In genomic region chr17:29591737-29592624, GRCh38 we compare ENCODE assay signal across 1 cellular context.
TF ChIP-seq lines count a peak whose summit lies in the region.

No MANE protein-coding gene starts in this region.

TF ChIP-seq in HEK293, 187 proteins besides CTCF, POLR2A, EP300 and RAD21 (continued from another document and continues in another):
- TF ChIP-seq HIC1 (tag by site-specific recombination; IDR thresholded peaks at IDR 0.05) (peak; percentile 94), FEZF1 (tag by site-specific recombination; IDR thresholded peaks at IDR 0.05) (peak; percentile 77), ZEB2 (tag by site-specific recombination; IDR thresholded peaks at IDR 0.05) (peak; percentile 82), OVOL3 (tag by site-specific recombination; IDR thresholded peaks at IDR 0.05) (no peak), ZNF311 (tag by site-specific recombination; IDR thresholded peaks at IDR 0.05; ENCODE audit: borderline replicate concordance) (no peak), ZNF19 (tag by site-specific recombination; IDR thresholded peaks at IDR 0.05; ENCODE audit: low read depth) (no peak), ZSCAN30 (tag by site-specific recombination; IDR thresholded peaks at IDR 0.05) (peak; percentile 96), ZBTB21 (tag by site-specific recombination; IDR thresholded peaks at IDR 0.05) (no peak), ZNF2 (tag by site-specific recombination; IDR thresholded peaks at IDR 0.05) (no peak; the same call in none of the 2 replicates), SETDB1 (IDR thresholded peaks at IDR 0.05; ENCODE audit: insufficient read length, low read length) (no peak), MEIS1 (CRISPR knock-in tag; IDR thresholded peaks at IDR 0.05; ENCODE audit: borderline replicate concordance) (no peak), MYNN (tag by site-specific recombination; IDR thresholded peaks at IDR 0.05; ENCODE audit: borderline replicate concordance) (no peak), IKZF3 (tag by site-specific recombination; IDR thresholded peaks at IDR 0.05) (peak; percentile 98), ZNF214 (tag by site-specific recombination; IDR thresholded peaks at IDR 0.05; ENCODE audit: borderline replicate concordance) (no peak), ZNF426 (tag by site-specific recombination; IDR thresholded peaks at IDR 0.05) (no peak), ZNF792 (tag by site-specific recombination; IDR thresholded peaks at IDR 0.05) (no peak), YY2 (tag by site-specific recombination; IDR thresholded peaks at IDR 0.05) (no peak), ZSCAN23 (tag by site-specific recombination; IDR thresholded peaks at IDR 0.05) (no peak), GLIS2 (tag by site-specific recombination; IDR thresholded peaks at IDR 0.05) (peak; percentile 92), ZFP41 (tag by site-specific recombination; IDR thresholded peaks at IDR 0.05; ENCODE audit: borderline replicate concordance) (no peak), ZNF560 (tag by site-specific recombination; IDR thresholded peaks at IDR 0.05; ENCODE audit: borderline replicate concordance) (no peak), ZNF362 (tag by site-specific recombination; IDR thresholded peaks at IDR 0.05) (no peak), KLF16 (tag by site-specific recombination; IDR thresholded peaks at IDR 0.05) (peak; percentile 86), ZNF221 (tag by site-specific recombination; IDR thresholded peaks at IDR 0.05; ENCODE audit: borderline replicate concordance) (no peak), ZNF776 (tag by site-specific recombination; IDR thresholded peaks at IDR 0.05; ENCODE audit: borderline replicate concordance) (no peak), GFI1B (tag by site-specific recombination; IDR thresholded peaks at IDR 0.05) (no peak), ZNF354C (tag by site-specific recombination; IDR thresholded peaks at IDR 0.05; ENCODE audit: borderline replicate concordance, low read depth) (no peak), ZNF121 (tag by site-specific recombination; IDR thresholded peaks at IDR 0.05) (no peak), ZNF23 (tag by site-specific recombination; IDR thresholded peaks at IDR 0.05; ENCODE audit: borderline replicate concordance) (no peak), ZNF701 (tag by site-specific recombination; IDR thresholded peaks at IDR 0.05) (no peak), ZBTB1 (tag by site-specific recombination; IDR thresholded peaks at IDR 0.05) (no peak; the same call in 1 of the 2 replicates), SCRT2 (tag by site-specific recombination; IDR thresholded peaks at IDR 0.05) (peak; percentile 75), PATZ1 (tag by site-specific recombination; IDR thresholded peaks at IDR 0.05) (peak; percentile 98), ZNF18 (tag by site-specific recombination; IDR thresholded peaks at IDR 0.05) (peak; percentile 45; the same call in 1 of the 2 replicates), ZNF398 (tag by site-specific recombination; IDR thresholded peaks at IDR 0.05) (peak; percentile 83), ZNF404 (tag by site-specific recombination; IDR thresholded peaks at IDR 0.05) (no peak), ZSCAN18 (tag by site-specific recombination; IDR thresholded peaks at IDR 0.05) (no peak), SALL2 (tag by site-specific recombination; IDR thresholded peaks at IDR 0.05; ENCODE audit: borderline replicate concordance) (no peak)
- TF ChIP-seq, protein P1, sequence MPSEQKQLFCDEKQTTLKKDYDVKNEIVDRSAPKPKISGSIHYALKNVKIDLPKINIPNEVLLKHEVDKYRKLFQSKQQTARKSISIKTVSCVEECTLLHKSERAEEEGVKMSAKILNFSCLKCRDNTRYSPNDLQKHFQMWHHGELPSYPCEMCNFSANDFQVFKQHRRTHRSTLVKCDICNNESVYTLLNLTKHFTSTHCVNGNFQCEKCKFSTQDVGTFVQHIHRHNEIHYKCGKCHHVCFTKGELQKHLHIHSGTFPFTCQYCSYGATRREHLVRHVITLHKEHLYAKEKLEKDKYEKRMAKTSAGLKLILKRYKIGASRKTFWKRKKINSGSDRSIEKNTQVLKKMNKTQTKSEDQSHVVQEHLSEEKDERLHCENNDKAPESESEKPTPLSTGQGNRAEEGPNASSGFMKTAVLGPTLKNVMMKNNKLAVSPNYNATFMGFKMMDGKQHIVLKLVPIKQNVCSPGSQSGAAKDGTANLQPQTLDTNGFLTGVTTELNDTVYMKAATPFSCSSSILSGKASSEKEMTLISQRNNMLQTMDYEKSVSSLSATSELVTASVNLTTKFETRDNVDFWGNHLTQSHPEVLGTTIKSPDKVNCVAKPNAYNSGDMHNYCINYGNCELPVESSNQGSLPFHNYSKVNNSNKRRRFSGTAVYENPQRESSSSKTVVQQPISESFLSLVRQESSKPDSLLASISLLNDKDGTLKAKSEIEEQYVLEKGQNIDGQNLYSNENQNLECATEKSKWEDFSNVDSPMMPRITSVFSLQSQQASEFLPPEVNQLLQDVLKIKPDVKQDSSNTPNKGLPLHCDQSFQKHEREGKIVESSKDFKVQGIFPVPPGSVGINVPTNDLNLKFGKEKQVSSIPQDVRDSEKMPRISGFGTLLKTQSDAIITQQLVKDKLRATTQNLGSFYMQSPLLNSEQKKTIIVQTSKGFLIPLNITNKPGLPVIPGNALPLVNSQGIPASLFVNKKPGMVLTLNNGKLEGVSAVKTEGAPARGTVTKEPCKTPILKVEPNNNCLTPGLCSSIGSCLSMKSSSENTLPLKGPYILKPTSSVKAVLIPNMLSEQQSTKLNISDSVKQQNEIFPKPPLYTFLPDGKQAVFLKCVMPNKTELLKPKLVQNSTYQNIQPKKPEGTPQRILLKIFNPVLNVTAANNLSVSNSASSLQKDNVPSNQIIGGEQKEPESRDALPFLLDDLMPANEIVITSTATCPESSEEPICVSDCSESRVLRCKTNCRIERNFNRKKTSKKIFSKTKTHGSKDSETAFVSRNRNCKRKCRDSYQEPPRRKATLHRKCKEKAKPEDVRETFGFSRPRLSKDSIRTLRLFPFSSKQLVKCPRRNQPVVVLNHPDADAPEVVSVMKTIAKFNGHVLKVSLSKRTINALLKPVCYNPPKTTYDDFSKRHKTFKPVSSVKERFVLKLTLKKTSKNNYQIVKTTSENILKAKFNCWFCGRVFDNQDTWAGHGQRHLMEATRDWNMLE (tag by site-specific recombination; conservative IDR thresholded peaks at IDR 0.05; ENCODE audit: low read depth), result 0 out of 2 replicates have a peak, but pooled peaks have one; percentile 17
- TF ChIP-seq, protein P2, sequence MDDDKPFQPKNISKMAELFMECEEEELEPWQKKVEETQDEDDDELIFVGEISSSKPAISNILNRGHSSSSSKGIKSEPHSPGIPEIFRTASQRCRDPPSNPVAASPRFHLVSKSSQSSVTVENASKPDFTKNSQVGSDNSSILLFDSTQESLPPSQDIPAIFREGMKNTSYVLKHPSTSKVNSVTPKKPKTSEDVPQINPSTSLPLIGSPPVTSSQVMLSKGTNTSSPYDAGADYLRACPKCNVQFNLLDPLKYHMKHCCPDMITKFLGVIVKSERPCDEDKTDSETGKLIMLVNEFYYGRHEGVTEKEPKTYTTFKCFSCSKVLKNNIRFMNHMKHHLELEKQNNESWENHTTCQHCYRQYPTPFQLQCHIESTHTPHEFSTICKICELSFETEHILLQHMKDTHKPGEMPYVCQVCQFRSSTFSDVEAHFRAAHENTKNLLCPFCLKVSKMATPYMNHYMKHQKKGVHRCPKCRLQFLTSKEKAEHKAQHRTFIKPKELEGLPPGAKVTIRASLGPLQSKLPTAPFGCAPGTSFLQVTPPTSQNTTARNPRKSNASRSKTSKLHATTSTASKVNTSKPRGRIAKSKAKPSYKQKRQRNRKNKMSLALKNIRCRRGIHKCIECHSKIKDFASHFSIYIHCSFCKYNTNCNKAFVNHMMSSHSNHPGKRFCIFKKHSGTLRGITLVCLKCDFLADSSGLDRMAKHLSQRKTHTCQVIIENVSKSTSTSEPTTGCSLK (tag by site-specific recombination; IDR thresholded peaks at IDR 0.05), result no peak
- TF ChIP-seq, protein P3, sequence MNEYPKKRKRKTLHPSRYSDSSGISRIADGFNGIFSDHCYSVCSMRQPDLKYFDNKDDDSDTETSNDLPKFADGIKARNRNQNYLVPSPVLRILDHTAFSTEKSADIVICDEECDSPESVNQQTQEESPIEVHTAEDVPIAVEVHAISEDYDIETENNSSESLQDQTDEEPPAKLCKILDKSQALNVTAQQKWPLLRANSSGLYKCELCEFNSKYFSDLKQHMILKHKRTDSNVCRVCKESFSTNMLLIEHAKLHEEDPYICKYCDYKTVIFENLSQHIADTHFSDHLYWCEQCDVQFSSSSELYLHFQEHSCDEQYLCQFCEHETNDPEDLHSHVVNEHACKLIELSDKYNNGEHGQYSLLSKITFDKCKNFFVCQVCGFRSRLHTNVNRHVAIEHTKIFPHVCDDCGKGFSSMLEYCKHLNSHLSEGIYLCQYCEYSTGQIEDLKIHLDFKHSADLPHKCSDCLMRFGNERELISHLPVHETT (tag by site-specific recombination; IDR thresholded peaks at IDR 0.05), result 0 out of 2 replicates have a peak, but pooled peaks have one; percentile 77
